ENCODE assay signal across 1 cellular context in genomic region chr12:109995703-109996482, GRCh38.
A peak's percentile ranks its signal among the peaks of the same experiment; 100 is the strongest.
TF ChIP-seq lines count a peak whose summit lies in the region.

A gene with protein sequence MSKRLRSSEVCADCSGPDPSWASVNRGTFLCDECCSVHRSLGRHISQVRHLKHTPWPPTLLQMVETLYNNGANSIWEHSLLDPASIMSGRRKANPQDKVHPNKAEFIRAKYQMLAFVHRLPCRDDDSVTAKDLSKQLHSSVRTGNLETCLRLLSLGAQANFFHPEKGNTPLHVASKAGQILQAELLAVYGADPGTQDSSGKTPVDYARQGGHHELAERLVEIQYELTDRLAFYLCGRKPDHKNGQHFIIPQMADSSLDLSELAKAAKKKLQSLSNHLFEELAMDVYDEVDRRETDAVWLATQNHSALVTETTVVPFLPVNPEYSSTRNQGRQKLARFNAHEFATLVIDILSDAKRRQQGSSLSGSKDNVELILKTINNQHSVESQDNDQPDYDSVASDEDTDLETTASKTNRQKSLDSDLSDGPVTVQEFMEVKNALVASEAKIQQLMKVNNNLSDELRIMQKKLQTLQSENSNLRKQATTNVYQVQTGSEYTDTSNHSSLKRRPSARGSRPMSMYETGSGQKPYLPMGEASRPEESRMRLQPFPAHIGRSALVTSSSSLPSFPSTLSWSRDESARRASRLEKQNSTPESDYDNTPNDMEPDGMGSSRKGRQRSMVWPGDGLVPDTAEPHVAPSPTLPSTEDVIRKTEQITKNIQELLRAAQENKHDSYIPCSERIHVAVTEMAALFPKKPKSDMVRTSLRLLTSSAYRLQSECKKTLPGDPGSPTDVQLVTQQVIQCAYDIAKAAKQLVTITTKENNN (minus strand): TSS chr12:109996368. CDS start chr12:109996224, 144 bp downstream.

TF ChIP-seq in GM12878, 131 proteins besides CTCF, POLR2A, EP300 and RAD21 (continued from another document):
- 0 out of 2 replicates have a peak, but pooled peaks have one; percentile 41 for TF ChIP-seq MAX (IDR thresholded peaks at IDR 0.05; ENCODE audit: low read depth, low read length)
- TF ChIP-seq YY1 (IDR thresholded peaks at IDR 0.05; ENCODE audit: low read depth, low read length), result peak; percentile 99
- peak; percentile 60; the same call in 1 of the 2 replicates for TF ChIP-seq TAF1 (IDR thresholded peaks at IDR 0.05; ENCODE audit: borderline replicate concordance, low read depth, low read length)
- peak; percentile 80 for TF ChIP-seq NRF1 (conservative IDR thresholded peaks at IDR 0.05; ENCODE audit: low read depth, low read length)
- TF ChIP-seq DPF2 (IDR thresholded peaks at IDR 0.05), result peak; percentile 84
- TF ChIP-seq ZNF207 (IDR thresholded peaks at IDR 0.05; ENCODE audit: borderline replicate concordance), result no peak
- peak; percentile 29 for TF ChIP-seq KLF5 (IDR thresholded peaks at IDR 0.05; ENCODE audit: partially characterized antibody)
- peak; percentile 79 for TF ChIP-seq NKRF (conservative IDR thresholded peaks at IDR 0.05)
- TF ChIP-seq, protein P1, sequence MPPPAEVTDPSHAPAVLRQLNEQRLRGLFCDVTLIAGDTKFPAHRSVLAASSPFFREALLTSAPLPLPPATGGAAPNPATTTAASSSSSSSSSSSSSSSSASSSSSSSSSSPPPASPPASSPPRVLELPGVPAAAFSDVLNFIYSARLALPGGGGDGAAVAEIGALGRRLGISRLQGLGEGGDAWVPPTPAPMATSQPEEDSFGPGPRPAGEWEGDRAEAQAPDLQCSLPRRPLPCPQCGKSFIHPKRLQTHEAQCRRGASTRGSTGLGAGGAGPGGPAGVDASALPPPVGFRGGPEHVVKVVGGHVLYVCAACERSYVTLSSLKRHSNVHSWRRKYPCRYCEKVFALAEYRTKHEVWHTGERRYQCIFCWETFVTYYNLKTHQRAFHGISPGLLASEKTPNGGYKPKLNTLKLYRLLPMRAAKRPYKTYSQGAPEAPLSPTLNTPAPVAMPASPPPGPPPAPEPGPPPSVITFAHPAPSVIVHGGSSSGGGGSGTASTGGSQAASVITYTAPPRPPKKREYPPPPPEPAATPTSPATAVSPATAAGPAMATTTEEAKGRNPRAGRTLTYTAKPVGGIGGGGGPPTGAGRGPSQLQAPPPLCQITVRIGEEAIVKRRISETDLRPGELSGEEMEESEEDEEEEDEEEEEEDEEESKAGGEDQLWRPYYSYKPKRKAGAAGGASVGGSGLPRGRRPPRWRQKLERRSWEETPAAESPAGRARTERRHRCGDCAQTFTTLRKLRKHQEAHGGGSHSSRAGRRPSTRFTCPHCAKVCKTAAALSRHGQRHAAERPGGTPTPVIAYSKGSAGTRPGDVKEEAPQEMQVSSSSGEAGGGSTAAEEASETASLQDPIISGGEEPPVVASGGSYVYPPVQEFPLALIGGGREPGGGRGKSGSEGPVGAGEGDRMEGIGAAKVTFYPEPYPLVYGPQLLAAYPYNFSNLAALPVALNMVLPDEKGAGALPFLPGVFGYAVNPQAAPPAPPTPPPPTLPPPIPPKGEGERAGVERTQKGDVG (CRISPR knock-in tag; IDR thresholded peaks at IDR 0.05), result no peak
- TF ChIP-seq, protein P2, sequence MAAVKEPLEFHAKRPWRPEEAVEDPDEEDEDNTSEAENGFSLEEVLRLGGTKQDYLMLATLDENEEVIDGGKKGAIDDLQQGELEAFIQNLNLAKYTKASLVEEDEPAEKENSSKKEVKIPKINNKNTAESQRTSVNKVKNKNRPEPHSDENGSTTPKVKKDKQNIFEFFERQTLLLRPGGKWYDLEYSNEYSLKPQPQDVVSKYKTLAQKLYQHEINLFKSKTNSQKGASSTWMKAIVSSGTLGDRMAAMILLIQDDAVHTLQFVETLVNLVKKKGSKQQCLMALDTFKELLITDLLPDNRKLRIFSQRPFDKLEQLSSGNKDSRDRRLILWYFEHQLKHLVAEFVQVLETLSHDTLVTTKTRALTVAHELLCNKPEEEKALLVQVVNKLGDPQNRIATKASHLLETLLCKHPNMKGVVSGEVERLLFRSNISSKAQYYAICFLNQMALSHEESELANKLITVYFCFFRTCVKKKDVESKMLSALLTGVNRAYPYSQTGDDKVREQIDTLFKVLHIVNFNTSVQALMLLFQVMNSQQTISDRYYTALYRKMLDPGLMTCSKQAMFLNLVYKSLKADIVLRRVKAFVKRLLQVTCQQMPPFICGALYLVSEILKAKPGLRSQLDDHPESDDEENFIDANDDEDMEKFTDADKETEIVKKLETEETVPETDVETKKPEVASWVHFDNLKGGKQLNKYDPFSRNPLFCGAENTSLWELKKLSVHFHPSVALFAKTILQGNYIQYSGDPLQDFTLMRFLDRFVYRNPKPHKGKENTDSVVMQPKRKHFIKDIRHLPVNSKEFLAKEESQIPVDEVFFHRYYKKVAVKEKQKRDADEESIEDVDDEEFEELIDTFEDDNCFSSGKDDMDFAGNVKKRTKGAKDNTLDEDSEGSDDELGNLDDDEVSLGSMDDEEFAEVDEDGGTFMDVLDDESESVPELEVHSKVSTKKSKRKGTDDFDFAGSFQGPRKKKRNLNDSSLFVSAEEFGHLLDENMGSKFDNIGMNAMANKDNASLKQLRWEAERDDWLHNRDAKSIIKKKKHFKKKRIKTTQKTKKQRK (IDR thresholded peaks at IDR 0.05; ENCODE audit: low read depth, low read length), result no peak
- TF ChIP-seq SPI1 (IDR thresholded peaks at IDR 0.05; ENCODE audit: borderline replicate concordance, insufficient read depth, low read depth, low read length), result peak; percentile 58; the same call in 1 of the 2 replicates
- TF ChIP-seq TCF12 (IDR thresholded peaks at IDR 0.05; ENCODE audit: low read depth, low read length), result peak; percentile 70; the same call in 1 of the 2 replicates
- TF ChIP-seq BHLHE40 (IDR thresholded peaks at IDR 0.05; ENCODE audit: borderline replicate concordance in 1 of 2, low read depth in 2 of 2, low read length in 1 of 2), result peak; percentile 22 to 89; a peak in 2 of 4 replicates
- TF ChIP-seq NFYA (IDR thresholded peaks at IDR 0.05; ENCODE audit: borderline replicate concordance, low read depth, low read length), result no peak
- TF ChIP-seq USF1 (IDR thresholded peaks at IDR 0.05; ENCODE audit: borderline replicate concordance, extremely low read length, insufficient read depth, low read depth, low read length), result peak; percentile 92
- TF ChIP-seq SP1 (IDR thresholded peaks at IDR 0.05; ENCODE audit: low read depth, low read length), result peak; percentile 52
- TF ChIP-seq, protein P3, sequence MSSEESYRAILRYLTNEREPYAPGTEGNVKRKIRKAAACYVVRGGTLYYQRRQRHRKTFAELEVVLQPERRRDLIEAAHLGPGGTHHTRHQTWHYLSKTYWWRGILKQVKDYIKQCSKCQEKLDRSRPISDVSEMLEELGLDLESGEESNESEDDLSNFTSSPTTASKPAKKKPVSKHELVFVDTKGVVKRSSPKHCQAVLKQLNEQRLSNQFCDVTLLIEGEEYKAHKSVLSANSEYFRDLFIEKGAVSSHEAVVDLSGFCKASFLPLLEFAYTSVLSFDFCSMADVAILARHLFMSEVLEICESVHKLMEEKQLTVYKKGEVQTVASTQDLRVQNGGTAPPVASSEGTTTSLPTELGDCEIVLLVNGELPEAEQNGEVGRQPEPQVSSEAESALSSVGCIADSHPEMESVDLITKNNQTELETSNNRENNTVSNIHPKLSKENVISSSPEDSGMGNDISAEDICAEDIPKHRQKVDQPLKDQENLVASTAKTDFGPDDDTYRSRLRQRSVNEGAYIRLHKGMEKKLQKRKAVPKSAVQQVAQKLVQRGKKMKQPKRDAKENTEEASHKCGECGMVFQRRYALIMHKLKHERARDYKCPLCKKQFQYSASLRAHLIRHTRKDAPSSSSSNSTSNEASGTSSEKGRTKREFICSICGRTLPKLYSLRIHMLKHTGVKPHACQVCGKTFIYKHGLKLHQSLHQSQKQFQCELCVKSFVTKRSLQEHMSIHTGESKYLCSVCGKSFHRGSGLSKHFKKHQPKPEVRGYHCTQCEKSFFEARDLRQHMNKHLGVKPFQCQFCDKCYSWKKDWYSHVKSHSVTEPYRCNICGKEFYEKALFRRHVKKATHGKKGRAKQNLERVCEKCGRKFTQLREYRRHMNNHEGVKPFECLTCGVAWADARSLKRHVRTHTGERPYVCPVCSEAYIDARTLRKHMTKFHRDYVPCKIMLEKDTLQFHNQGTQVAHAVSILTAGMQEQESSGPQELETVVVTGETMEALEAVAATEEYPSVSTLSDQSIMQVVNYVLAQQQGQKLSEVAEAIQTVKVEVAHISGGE (CRISPR knock-in tag; IDR thresholded peaks at IDR 0.05), result peak; percentile 75
- peak; percentile 68; the same call in 1 of the 3 replicates for TF ChIP-seq POU2F2 (IDR thresholded peaks at IDR 0.05; ENCODE audit: borderline replicate concordance, low read depth, low read length)
- TF ChIP-seq ATF3 (IDR thresholded peaks at IDR 0.05; ENCODE audit: borderline replicate concordance, extremely low read depth, low read depth, low read length), result peak; percentile 82; the same call in 1 of the 2 replicates
- TF ChIP-seq SREBF2 (IDR thresholded peaks at IDR 0.05; ENCODE audit: low read length), result peak; percentile 17; the same call in 1 of the 2 replicates
- TF ChIP-seq RUNX3 (IDR thresholded peaks at IDR 0.05; ENCODE audit: low read length), result peak; percentile 51
- peak; percentile 84 for TF ChIP-seq LARP7 (IDR thresholded peaks at IDR 0.05)
- peak; percentile 65 for TF ChIP-seq BACH1 (IDR thresholded peaks at IDR 0.05; ENCODE audit: borderline replicate concordance)
- TF ChIP-seq MYB (IDR thresholded peaks at IDR 0.05; ENCODE audit: borderline replicate concordance, low read depth, low read length), result no peak
- peak; percentile 70 for TF ChIP-seq SIX5 (IDR thresholded peaks at IDR 0.05; ENCODE audit: low read depth, low read length, severe bottlenecking)
- peak; percentile 85 for TF ChIP-seq IKZF1 (conservative IDR thresholded peaks at IDR 0.05)
- TF ChIP-seq YBX1 (IDR thresholded peaks at IDR 0.05), result no peak
